In the genomic region with DNA sequence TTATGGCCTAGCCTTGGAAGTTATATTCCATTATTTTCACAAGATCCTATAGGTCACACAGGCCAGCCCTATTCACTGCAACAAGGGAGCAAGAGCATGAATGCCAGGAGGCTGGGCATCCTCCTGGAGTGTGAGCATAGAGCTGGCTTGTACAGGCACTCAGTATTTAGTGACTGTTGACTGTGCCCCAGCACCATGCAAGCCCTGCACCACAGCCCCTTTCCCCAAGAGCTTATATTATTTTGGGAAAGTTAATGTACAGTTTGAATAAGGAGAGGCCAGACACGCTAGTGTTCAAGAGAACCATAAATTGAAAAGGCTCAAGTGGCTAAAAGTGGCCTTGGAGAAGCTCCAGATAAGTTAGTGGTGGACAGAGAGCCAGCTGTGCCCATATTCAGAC, we compare ENCODE assay signal across 28 cellular contexts.
"Had no signal": no experiment of that assay in that cellular context is flagged by ENCODE, and none has a peak within 500 bp of the region (broad histone marks: within the 10 kb centered on the region; RNA-seq: fewer than 3 reads in every experiment).

No MANE protein-coding gene starts in this region.

- H3K27ac ChIP-seq: heart left ventricle, left ventricle myocardium inferior, ovary, right atrium auricular region, right lobe of liver, testis, thyroid gland, transverse colon, upper lobe of left lung, vagina had no signal

- H3K4me3 ChIP-seq: heart left ventricle, left ventricle myocardium inferior, lung, mucosa of descending colon, ovary, right atrium auricular region, right lobe of liver, spleen, testis, thyroid gland, transverse colon, upper lobe of left lung, vagina had no signal

- H3K9me3 ChIP-seq: mucosa of descending colon, ovary, right lobe of liver, testis, thyroid gland, transverse colon, upper lobe of left lung, vagina had no signal

- H3K4me1 ChIP-seq: heart left ventricle, left ventricle myocardium inferior, right atrium auricular region, right lobe of liver, spleen, testis, thyroid gland, upper lobe of left lung, vagina had no signal

- H3K36me3 ChIP-seq: heart left ventricle, left ventricle myocardium inferior, ovary, right atrium auricular region, right lobe of liver, spleen, thyroid gland, transverse colon, upper lobe of left lung, vagina had no signal

- DNase-seq: heart left ventricle; hypothalamus; immature natural killer cell; kidney; left ventricle myocardium inferior; mesendoderm; midbrain; mucosa of descending colon; naive thymus-derived CD4-positive, alpha-beta T cell; nucleus accumbens; ovary; small intestine; spleen; stimulated activated CD4-positive, alpha-beta T cell treated with anti-CD3 and anti-CD28 coated beads, Interleukin-2, amount 100 ng/mL, for 48 hours; stimulated activated CD4-positive, alpha-beta T cell treated with anti-CD3 and anti-CD28 coated beads, Interleukin-4, amount 100 ng/mL, for 4 hours; stimulated activated CD8-positive, alpha-beta memory T cell treated with anti-CD3 and anti-CD28 coated beads, Interleukin-4, amount 100 ng/mL, for 48 hours; stimulated activated naive CD4-positive, alpha-beta T cell treated with Interleukin-2 at 50 U/mL for 16 hours; stimulated activated naive CD8-positive, alpha-beta T cell treated with anti-CD3 and anti-CD28 coated beads, Interleukin-15, amount 100 ng/mL, for 72 hours; testis; thyroid gland; transverse colon; upper lobe of left lung had no signal

- H3K27me3 ChIP-seq: heart left ventricle, ovary, right atrium auricular region, right lobe of liver, spleen, testis, thyroid gland, transverse colon, upper lobe of left lung, vagina had no signal

- ATAC-seq: mucosa of descending colon; naive thymus-derived CD4-positive, alpha-beta T cell; natural killer cell treated with Interleukin-12 subunit alpha and Interleukin-12 subunit beta and Interleukin-15 and Interleukin-18, amount 100 ng/mL, for 72 hours; right lobe of liver; stimulated activated memory B cell treated with anti-CD40 and anti-IgM and Interleukin-4, amounts not matched to agents 10 μg/mL and 1 μg/mL and 100 μg/mL, for 72 hours; stimulated activated naive CD8-positive, alpha-beta T cell treated with anti-CD3 and anti-CD28 coated beads, Interleukin-15, amount 100 ng/mL, for 72 hours had no signal
